Comparison of ENCODE assay signal across 1 cellular context in the genomic region with DNA sequence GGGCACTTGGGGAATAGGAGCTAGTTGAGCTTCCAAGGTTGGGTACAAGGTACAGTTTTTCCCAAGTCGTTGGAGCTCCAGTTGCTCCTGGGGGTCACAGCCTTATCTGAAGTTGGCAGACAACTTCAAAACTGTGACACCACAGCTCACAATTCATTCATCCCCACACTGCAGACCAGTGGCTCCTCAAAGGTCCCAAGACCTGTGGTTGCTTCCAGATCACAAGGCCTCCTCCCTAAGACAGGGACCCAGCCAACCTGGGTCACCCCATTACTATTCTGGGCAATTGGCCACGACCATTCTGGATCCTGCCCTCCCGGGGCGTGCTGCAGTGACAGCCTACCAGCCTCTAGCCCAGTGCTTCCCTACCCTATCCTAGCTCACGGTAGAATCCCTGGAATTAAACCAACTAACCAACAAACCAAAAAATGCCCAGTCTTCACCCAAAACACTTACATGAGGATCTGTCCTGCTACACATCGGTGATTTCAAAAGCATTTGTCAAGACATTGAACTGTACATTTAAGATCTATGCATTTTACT.
TF ChIP-seq lines count a peak whose summit lies in the region.

No MANE protein-coding gene starts in this region.

TF ChIP-seq in K562, 482 proteins besides CTCF, POLR2A, EP300 and RAD21 (continued from another document):
- TF ChIP-seq, protein P1, sequence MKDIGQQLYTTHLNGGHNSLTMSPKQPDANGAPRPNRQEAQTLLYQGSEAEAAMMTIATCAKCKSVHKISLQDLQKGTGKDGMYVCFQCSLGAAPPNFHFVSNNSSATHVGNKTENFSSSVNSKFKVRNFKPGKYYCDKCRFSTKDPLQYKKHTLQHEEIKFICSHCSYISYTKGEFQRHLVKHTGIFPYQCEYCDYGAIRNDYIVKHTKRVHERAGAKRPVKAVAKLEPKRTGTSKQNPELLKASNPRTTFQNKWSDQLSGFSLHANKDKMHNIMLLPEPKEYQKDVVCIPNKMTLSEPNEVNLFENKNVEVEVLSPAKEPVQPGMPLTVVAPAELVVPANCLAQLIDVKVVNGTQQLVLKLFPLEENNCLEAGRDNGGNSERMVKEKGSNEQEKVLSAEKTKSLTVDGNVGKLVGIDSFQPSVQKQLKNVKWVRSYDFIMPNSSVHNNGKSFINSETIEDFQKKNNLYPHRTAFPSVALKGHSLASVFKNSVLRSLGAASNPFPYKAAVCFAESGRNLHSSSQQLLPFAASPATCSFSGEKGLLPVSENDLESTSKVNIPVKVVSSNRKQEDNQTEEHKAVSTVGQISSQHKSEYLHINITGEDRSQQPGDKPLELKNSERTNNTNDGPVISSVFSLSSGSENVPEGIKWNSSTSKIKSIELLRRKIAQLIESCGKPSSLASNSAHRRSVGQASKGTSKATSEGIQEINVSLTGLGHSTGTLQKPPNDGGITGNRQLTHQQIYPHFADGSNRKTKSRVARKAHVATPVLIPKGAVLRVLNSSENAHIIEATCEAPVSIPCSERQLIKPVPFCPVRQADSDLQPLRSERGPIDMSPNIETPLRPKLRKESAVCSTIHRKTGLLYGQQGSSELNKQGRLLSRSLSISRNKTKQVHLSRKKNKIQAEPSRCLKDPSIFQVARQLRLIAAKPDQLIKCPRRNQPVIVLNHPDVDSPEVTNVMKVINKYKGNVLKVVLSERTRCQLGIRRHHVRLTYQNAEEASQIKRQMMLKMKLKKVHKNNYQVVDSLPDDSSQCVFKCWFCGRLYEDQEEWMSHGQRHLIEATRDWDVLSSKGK (CRISPR knock-in tag; IDR thresholded peaks at IDR 0.05): no peak
- 0 out of 2 replicates have a peak, but pooled peaks have one; percentile 28 for TF ChIP-seq NKRF (IDR thresholded peaks at IDR 0.05; ENCODE audit: borderline replicate concordance)
- no peak for TF ChIP-seq HMG20B (CRISPR knock-in tag; IDR thresholded peaks at IDR 0.05)
- TF ChIP-seq ZBED1 (IDR thresholded peaks at IDR 0.05): peak; percentile 81; the same call in 1 of the 2 replicates
- TF ChIP-seq, protein P2, sequence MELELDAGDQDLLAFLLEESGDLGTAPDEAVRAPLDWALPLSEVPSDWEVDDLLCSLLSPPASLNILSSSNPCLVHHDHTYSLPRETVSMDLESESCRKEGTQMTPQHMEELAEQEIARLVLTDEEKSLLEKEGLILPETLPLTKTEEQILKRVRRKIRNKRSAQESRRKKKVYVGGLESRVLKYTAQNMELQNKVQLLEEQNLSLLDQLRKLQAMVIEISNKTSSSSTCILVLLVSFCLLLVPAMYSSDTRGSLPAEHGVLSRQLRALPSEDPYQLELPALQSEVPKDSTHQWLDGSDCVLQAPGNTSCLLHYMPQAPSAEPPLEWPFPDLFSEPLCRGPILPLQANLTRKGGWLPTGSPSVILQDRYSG (tag; conservative IDR thresholded peaks at IDR 0.05; ENCODE audit: low read depth): no peak
- TF ChIP-seq, protein P3, sequence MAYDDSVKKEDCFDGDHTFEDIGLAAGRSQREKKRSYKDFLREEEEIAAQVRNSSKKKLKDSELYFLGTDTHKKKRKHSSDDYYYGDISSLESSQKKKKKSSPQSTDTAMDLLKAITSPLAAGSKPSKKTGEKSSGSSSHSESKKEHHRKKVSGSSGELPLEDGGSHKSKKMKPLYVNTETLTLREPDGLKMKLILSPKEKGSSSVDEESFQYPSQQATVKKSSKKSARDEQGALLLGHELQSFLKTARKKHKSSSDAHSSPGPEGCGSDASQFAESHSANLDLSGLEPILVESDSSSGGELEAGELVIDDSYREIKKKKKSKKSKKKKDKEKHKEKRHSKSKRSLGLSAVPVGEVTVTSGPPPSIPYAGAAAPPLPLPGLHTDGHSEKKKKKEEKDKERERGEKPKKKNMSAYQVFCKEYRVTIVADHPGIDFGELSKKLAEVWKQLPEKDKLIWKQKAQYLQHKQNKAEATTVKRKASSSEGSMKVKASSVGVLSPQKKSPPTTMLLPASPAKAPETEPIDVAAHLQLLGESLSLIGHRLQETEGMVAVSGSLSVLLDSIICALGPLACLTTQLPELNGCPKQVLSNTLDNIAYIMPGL (CRISPR knock-in tag; IDR thresholded peaks at IDR 0.05): no peak
- no peak for TF ChIP-seq SRSF1 (IDR thresholded peaks at IDR 0.05; ENCODE audit: low read depth, low read length)
- no peak for TF ChIP-seq HOXB6 (CRISPR knock-in tag; IDR thresholded peaks at IDR 0.05; ENCODE audit: borderline replicate concordance)
- 0 out of 2 replicates have a peak, but pooled peaks have one; percentile 21 for TF ChIP-seq CREM (IDR thresholded peaks at IDR 0.05; ENCODE audit: low read depth)
- TF ChIP-seq GABPB1 (CRISPR knock-in tag; IDR thresholded peaks at IDR 0.05): 0 out of 2 replicates have a peak, but pooled peaks have one; percentile 30
- TF ChIP-seq ARID1B (IDR thresholded peaks at IDR 0.05): peak; percentile 43; the same call in 1 of the 2 replicates
- TF ChIP-seq KDM5B (IDR thresholded peaks at IDR 0.05; ENCODE audit: insufficient replicate concordance, low read depth, low read length): peak; percentile 42
